In the genomic region with DNA sequence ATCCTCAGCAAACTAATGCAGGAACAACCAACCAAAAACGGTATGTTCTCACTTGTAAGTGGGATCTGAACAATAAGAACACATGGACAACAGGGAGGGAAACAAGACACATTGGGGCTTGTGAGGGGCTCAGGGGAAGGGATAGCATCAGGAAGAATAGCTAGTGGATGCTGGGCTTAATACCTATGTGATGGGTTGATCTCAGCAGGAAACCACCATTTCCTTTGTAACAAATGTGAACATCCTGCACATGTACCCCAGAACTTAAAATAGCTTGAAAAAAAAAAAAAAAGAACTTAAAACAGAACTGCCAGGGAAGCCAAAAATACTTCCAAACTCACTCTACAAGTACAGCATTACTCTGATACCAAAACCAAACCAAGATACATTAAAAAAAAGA, we compare ENCODE assay signal across 22 cellular contexts. TPM values are rescaled to one million over a fixed set of nuclear protein-coding genes. Genes with fewer than 3 reads are reported as not detected.
DNase-seq lines count a peak whose midpoint lies in the region; ATAC-seq and TF ChIP-seq lines count a peak whose summit lies in the region.
"Had no signal": no experiment of that assay in that cellular context is flagged by ENCODE, and none has a peak within 500 bp of the region (broad histone marks: within the 10 kb centered on the region; RNA-seq: fewer than 3 reads in every experiment).

No MANE protein-coding gene starts in this region.

- peak overlapping the region; percentile 28 for H3K4me3 Mint-ChIP-seq in activated CD8-positive, alpha-beta memory T cell treated with anti-CD3 and anti-CD28 coated beads, Interleukin-2, amount 10 ng/mL, durations not matched to agents 7 days and 5 days
- H3K4me3 Mint-ChIP-seq in activated naive CD8-positive, alpha-beta T cell treated with anti-CD3 and anti-CD28 coated beads, Interleukin-2, amount 10 ng/mL, durations not matched to agents 7 days and 5 days: peak overlapping the region; percentile 74
- H3K4me3 Mint-ChIP-seq in nephron progenitor cell: no peak overlapping the region
- H3K4me3 Mint-ChIP-seq: neural progenitor cell had no signal

- peaks cover 22% of the 10 kb centered on the region for H3K4me1 Mint-ChIP-seq in activated CD8-positive, alpha-beta memory T cell treated with anti-CD3 and anti-CD28 coated beads, Interleukin-2, amount 10 ng/mL, durations not matched to agents 7 days and 5 days
- peaks cover 20% of the 10 kb centered on the region for H3K4me1 Mint-ChIP-seq in activated naive CD8-positive, alpha-beta T cell treated with anti-CD3 and anti-CD28 coated beads, Interleukin-2, amount 10 ng/mL, durations not matched to agents 7 days and 5 days
- H3K4me1 Mint-ChIP-seq in nephron progenitor cell: no peaks in the 10 kb centered on the region
- H3K4me1 Mint-ChIP-seq: neural progenitor cell had no signal

- no peaks in the 10 kb centered on the region for H3K79me2 ChIP-seq in Loucy (ENCODE audit: insufficient read depth, low read length)

- CTCF ChIA-PET in activated CD8-positive, alpha-beta memory T cell treated with anti-CD3 and anti-CD28 coated beads, Interleukin-2, amount 10 ng/mL, durations not matched to agents 7 days and 5 days (lab: Charles Lee): interaction anchor here (1.3 to 1.5 kb wide), 3 partner anchors 34 to 326 kb away, joined by 3 to 4 read pairs (median 4); a partner anchor contains a TSS

- TF ChIP-seq CTCF in Loucy (conservative IDR thresholded peaks at IDR 0.05; ENCODE audit: low read length) (no peak), nephron progenitor cell (IDR thresholded peaks at IDR 0.05) (no peak)

- H3K27ac Mint-ChIP-seq in activated CD8-positive, alpha-beta memory T cell treated with anti-CD3 and anti-CD28 coated beads, Interleukin-2, amount 10 ng/mL, durations not matched to agents 7 days and 5 days: peak overlapping the region; percentile 79
- H3K27ac Mint-ChIP-seq in activated naive CD8-positive, alpha-beta T cell treated with anti-CD3 and anti-CD28 coated beads, Interleukin-2, amount 10 ng/mL, durations not matched to agents 7 days and 5 days: peak overlapping the region; percentile 84
- peak overlapping the region; percentile 11 for H3K27ac Mint-ChIP-seq in nephron progenitor cell
- H3K27ac Mint-ChIP-seq: neural progenitor cell had no signal

- H3K4me2 ChIP-seq in Loucy (ENCODE audit: low read depth, low read length, poor library complexity, severe bottlenecking): peak overlapping the region; percentile 78
- H3K4me2 ChIP-seq: neural progenitor cell had no signal

- peaks cover 2% of the 10 kb centered on the region; the same call in 1 of the 2 replicates for H3K9me3 ChIP-seq in Loucy (ENCODE audit: insufficient read depth, low read depth, low read length)
- H3K9me3 ChIP-seq: prostate gland had no signal

- H3K4me1 ChIP-seq in Loucy (ENCODE audit: insufficient read depth, low read length, poor library complexity, severe bottlenecking): peaks cover 27% of the 10 kb centered on the region
- H3K4me1 ChIP-seq: neural progenitor cell, prostate gland had no signal

- no peaks in the 10 kb centered on the region for H3K27me3 ChIP-seq in Loucy (ENCODE audit: insufficient read depth, low read length, poor library complexity, severe bottlenecking)
- H3K27me3 ChIP-seq: neural progenitor cell had no signal

- H3F3A ChIP-seq in Loucy (ENCODE audit: low read depth): no peaks in the 10 kb centered on the region

- peaks cover 20% of the 10 kb centered on the region for H3K9me3 Mint-ChIP-seq in activated CD8-positive, alpha-beta memory T cell treated with anti-CD3 and anti-CD28 coated beads, Interleukin-2, amount 10 ng/mL, durations not matched to agents 7 days and 5 days (ENCODE audit: low read depth)
- peaks cover 22% of the 10 kb centered on the region for H3K9me3 Mint-ChIP-seq in activated naive CD8-positive, alpha-beta T cell treated with anti-CD3 and anti-CD28 coated beads, Interleukin-2, amount 10 ng/mL, durations not matched to agents 7 days and 5 days
- H3K9me3 Mint-ChIP-seq in nephron progenitor cell: peaks cover 27% of the 10 kb centered on the region

- H3K36me3 ChIP-seq in Loucy (ENCODE audit: insufficient read depth, low read length): no peaks in the 10 kb centered on the region
- H3K36me3 ChIP-seq: neural progenitor cell, prostate gland had no signal

- peaks cover 52% of the 10 kb centered on the region for H3K36me3 Mint-ChIP-seq in activated CD8-positive, alpha-beta memory T cell treated with anti-CD3 and anti-CD28 coated beads, Interleukin-2, amount 10 ng/mL, durations not matched to agents 7 days and 5 days
- H3K36me3 Mint-ChIP-seq in activated naive CD8-positive, alpha-beta T cell treated with anti-CD3 and anti-CD28 coated beads, Interleukin-2, amount 10 ng/mL, durations not matched to agents 7 days and 5 days: peaks cover 51% of the 10 kb centered on the region
- no peaks in the 10 kb centered on the region for H3K36me3 Mint-ChIP-seq in nephron progenitor cell (ENCODE audit: low read depth)
- H3K36me3 Mint-ChIP-seq: neural progenitor cell had no signal

- peak; percentile 78 for ATAC-seq in activated CD8-positive, alpha-beta memory T cell treated with anti-CD3 and anti-CD28 coated beads, Interleukin-2, amount 10 ng/mL, durations not matched to agents 7 days and 5 days
- peak; percentile 90 for ATAC-seq in activated naive CD8-positive, alpha-beta T cell treated with anti-CD3 and anti-CD28 coated beads, Interleukin-2, amount 10 ng/mL, durations not matched to agents 7 days and 5 days (ENCODE audit: low read depth)
- ATAC-seq in HG03175 (IDR thresholded peaks at IDR 0.05; ENCODE audit: unreplicated experiment): no peak
- ATAC-seq: esophagus mucosa, Right ventricle myocardium inferior had no signal

- no peak for DNase-seq in activated CD8-positive, alpha-beta memory T cell treated with anti-CD3 and anti-CD28 coated beads, Interleukin-2, amount 10 ng/mL, durations not matched to agents 7 days and 5 days
- DNase-seq in activated CD8-positive, alpha-beta memory T cell treated with anti-CD3 and anti-CD28 coated beads, Interleukin-2, amount 50 U/mL, for 4 hours: no peak
- DNase-seq in activated naive CD8-positive, alpha-beta T cell treated with anti-CD3 and anti-CD28 coated beads, Interleukin-2, amount 10 ng/mL, durations not matched to agents 7 days and 5 days: no peak
- DNase-seq in nephron progenitor cell (no peak), LoVo (ENCODE audit: low spot score) (no peak), NCI-H1048 (lab: John Stamatoyannopoulos, UW) (no peak)
- DNase-seq: anterior cingulate cortex; caudate nucleus; DMS53; mesendoderm; NCI-H1417; NCI-H69; stimulated activated CD4-positive, alpha-beta T cell treated with anti-CD3 and anti-CD28 coated beads, Interleukin-2, amount 100 ng/mL, for 48 hours had no signal

- no peaks in the 10 kb centered on the region for H4K20me1 ChIP-seq in Loucy (ENCODE audit: insufficient read depth, low read length, poor library complexity, severe bottlenecking)

- no peak overlapping the region for H2AFZ ChIP-seq in Loucy (ENCODE audit: low read length)
- H2AFZ ChIP-seq: neural progenitor cell had no signal

- H3K27me3 Mint-ChIP-seq in activated CD8-positive, alpha-beta memory T cell treated with anti-CD3 and anti-CD28 coated beads, Interleukin-2, amount 10 ng/mL, durations not matched to agents 7 days and 5 days: no peaks in the 10 kb centered on the region
- no peaks in the 10 kb centered on the region for H3K27me3 Mint-ChIP-seq in activated naive CD8-positive, alpha-beta T cell treated with anti-CD3 and anti-CD28 coated beads, Interleukin-2, amount 10 ng/mL, durations not matched to agents 7 days and 5 days
- no peaks in the 10 kb centered on the region for H3K27me3 Mint-ChIP-seq in nephron progenitor cell (ENCODE audit: low read depth, poor library complexity)

- H3K9me2 ChIP-seq in Loucy (replicated peaks; ENCODE audit: low read depth, low read length): no peaks in the 10 kb centered on the region

- H3K4me3 ChIP-seq in Loucy (ENCODE audit: low read length, poor library complexity, severe bottlenecking): peak overlapping the region; percentile 60
- H3K4me3 ChIP-seq: neural progenitor cell, prostate gland had no signal

- POLR2A ChIA-PET in activated naive CD8-positive, alpha-beta T cell treated with anti-CD3 and anti-CD28 coated beads, Interleukin-2, amount 10 ng/mL, durations not matched to agents 7 days and 5 days (lab: Charles Lee): interaction anchor here (0.5 to 0.6 kb wide), 2 partner anchors 17 to 196 kb away, joined by 3 read pairs; no protein-coding TSS in a partner anchor

- H3K9ac ChIP-seq in Loucy (ENCODE audit: low read depth, low read length, poor library complexity, severe bottlenecking): peak overlapping the region; percentile 34
- H3K9ac ChIP-seq: neural progenitor cell had no signal

RNA-seq across cellular contexts. Expression of a gene that starts 33.8 kb away (rescaled TPM):
- 100 to 1,000 TPM in 1 of 2 experiments, 10 to 100 TPM in 1; 96.4 to 119 TPM for total RNA-seq in activated CD8-positive, alpha-beta memory T cell treated with anti-CD3 and anti-CD28 coated beads, Interleukin-2, amount 10 ng/mL, durations not matched to agents 7 days and 5 days
- total RNA-seq in activated naive CD8-positive, alpha-beta T cell treated with anti-CD3 and anti-CD28 coated beads, Interleukin-2, amount 10 ng/mL, durations not matched to agents 7 days and 5 days: 100 to 1,000 TPM; 111 to 115 TPM

RNA-seq across cellular contexts. Expression of a gene that starts 36.3 kb away (rescaled TPM):
- total RNA-seq in activated CD8-positive, alpha-beta memory T cell treated with anti-CD3 and anti-CD28 coated beads, Interleukin-2, amount 10 ng/mL, durations not matched to agents 7 days and 5 days: under 1 TPM in 1 of 2 experiments, not detected in 1; 0.23 TPM
- not detected for total RNA-seq in activated naive CD8-positive, alpha-beta T cell treated with anti-CD3 and anti-CD28 coated beads, Interleukin-2, amount 10 ng/mL, durations not matched to agents 7 days and 5 days
- total RNA-seq: esophagus mucosa, HT-29, LHCN-M2, OCI-LY7 had no signal

Comparison
In these comparisons a context has a peak if more than half of its experiments do, and no peak if none do; other contexts are left out.
1. H3K27ac Mint-ChIP-seq: peak in every context shown above with its lines; median percentile 84 in activated naive CD8-positive, alpha-beta T cell treated with anti-CD3 and anti-CD28 coated beads, Interleukin-2, amount 10 ng/mL, durations not matched to agents 7 days and 5 days; 79 in activated CD8-positive, alpha-beta memory T cell treated with anti-CD3 and anti-CD28 coated beads, Interleukin-2, amount 10 ng/mL, durations not matched to agents 7 days and 5 days; 11 in nephron progenitor cell.